12 cellular contexts compared by ENCODE assay signal in the genomic region with DNA sequence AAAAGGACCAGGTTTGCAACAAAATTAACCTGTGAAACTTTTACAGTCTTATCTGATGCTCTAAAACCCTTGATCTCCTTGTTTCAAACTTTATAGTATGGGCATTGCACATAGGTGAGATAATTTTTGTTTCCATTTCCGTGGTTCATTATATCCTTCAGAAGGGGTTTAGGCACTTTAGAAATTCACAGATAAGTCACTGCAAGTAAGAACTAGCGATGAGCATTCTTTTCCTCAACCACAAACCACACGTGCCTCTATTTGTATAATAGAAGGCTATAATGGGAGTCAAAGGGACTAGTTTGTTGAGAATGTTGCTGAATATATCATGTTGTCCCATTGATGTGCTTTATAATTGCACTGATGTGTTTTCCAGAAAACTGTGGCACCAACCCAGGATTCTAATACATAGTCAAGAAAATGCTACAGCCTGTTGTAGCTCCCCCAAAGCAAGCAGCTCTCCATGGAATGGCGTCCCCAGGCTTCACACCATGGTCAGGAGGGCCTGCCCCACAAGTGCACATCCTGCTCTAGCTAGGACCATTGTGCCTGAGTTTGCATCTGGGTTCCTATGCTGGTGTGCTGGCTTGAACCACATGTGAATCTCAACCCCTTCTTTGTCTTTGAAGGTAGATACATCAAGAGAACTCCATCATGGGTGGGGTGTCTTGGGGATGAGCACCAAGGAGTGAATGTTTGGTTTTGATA. TPM values are rescaled to one million over a fixed set of nuclear protein-coding genes. Genes with fewer than 3 reads are reported as not detected.
DNase-seq lines count a peak whose midpoint lies in the region; ATAC-seq, FAIRE-seq and TF ChIP-seq lines count a peak whose summit lies in the region.
"Had no signal": no experiment of that assay in that cellular context is flagged by ENCODE, and none has a peak within 500 bp of the region (broad histone marks: within the 10 kb centered on the region; RNA-seq: fewer than 3 reads in every experiment).

No MANE protein-coding gene starts in this region.

- no peaks in the 10 kb centered on the region for H3K9me1 ChIP-seq in keratinocyte (ENCODE audit: control insufficient read depth, extremely low read depth, insufficient read depth, low read length)

- H3K4me1 Mint-ChIP-seq in activated naive CD8-positive, alpha-beta T cell treated with anti-CD3 and anti-CD28 coated beads for 36 hours: peaks cover 23% of the 10 kb centered on the region

- H3K9me3 ChIP-seq in keratinocyte (ENCODE audit: control insufficient read depth, low read depth, low read length): no peaks in the 10 kb centered on the region
- H3K9me3 ChIP-seq in A673 (ENCODE audit: low read depth, low read length, poor library complexity, severe bottlenecking): no peaks in the 10 kb centered on the region
- H3K9me3 ChIP-seq: BLaER1 treated with 17β-estradiol and CSF1 and Interleukin-3, amounts not matched to agents 10 nM and 100 nM; gastroesophageal sphincter had no signal

- H2AFZ ChIP-seq in keratinocyte (ENCODE audit: control insufficient read depth, low read length): no peak overlapping the region

- BruUV-seq in A673 (replicated peaks; lab: Mats Ljungman, UMichigan): no TSS peak

- FAIRE-seq in keratinocyte (lab: Jason Lieb, UNC): peak; percentile 81
- FAIRE-seq: GM12892, kidney had no signal

- H4K20me1 ChIP-seq in keratinocyte (ENCODE audit: control insufficient read depth, extremely low read depth, insufficient read depth, low read length): no peaks in the 10 kb centered on the region
- H4K20me1 ChIP-seq: BLaER1 treated with 17β-estradiol and CSF1 and Interleukin-3, amounts not matched to agents 10 nM and 100 nM had no signal

- CTCF ChIA-PET in A673 (lab: Charles Lee): no interaction called here

- H3K4me3 ChIP-seq in keratinocyte (ENCODE audit: control insufficient read depth in 2 of 3, extremely low read depth in 1 of 3, insufficient read depth in 2 of 3, low read depth in 1 of 3, low read length in 3 of 3) (no peak overlapping the region), A673 (ENCODE audit: low read depth, low read length, poor library complexity, severe bottlenecking) (no peak overlapping the region)
- H3K4me3 ChIP-seq: BLaER1 treated with 17β-estradiol and CSF1 and Interleukin-3, amounts not matched to agents 10 nM and 100 nM; gastroesophageal sphincter had no signal

- H3K27me3 Mint-ChIP-seq in activated naive CD8-positive, alpha-beta T cell treated with anti-CD3 and anti-CD28 coated beads for 36 hours: peaks cover 4% of the 10 kb centered on the region

- TF ChIP-seq CTCF in keratinocyte (optimal IDR thresholded peaks at IDR 0.05 in 1 of 3, IDR thresholded peaks at IDR 0.05 in 1 of 3, conservative IDR thresholded peaks at IDR 0.05 in 1 of 3; ENCODE audit: extremely low read depth in 1 of 3, insufficient read depth in 2 of 3, low read length in 3 of 3): no peak
- TF ChIP-seq CTCF in A673 (conservative IDR thresholded peaks at IDR 0.05; ENCODE audit: low read depth, low read length): no peak
- no peak for TF ChIP-seq CTCF in GM13976 (IDR thresholded peaks at IDR 0.05; ENCODE audit: borderline replicate concordance, control extremely low read depth, extremely low read depth, insufficient read depth, missing control alignments)

- peak overlapping the region; percentile 48 for H3K27ac Mint-ChIP-seq in activated naive CD8-positive, alpha-beta T cell treated with anti-CD3 and anti-CD28 coated beads for 36 hours

- POLR2A ChIA-PET in A673 (lab: Charles Lee; ENCODE audit: low non-redundant PET): no interaction called here

- H3K4me3 Mint-ChIP-seq in activated naive CD8-positive, alpha-beta T cell treated with anti-CD3 and anti-CD28 coated beads for 36 hours: no peak overlapping the region

- peak overlapping the region; percentile 4 for H3K4me2 ChIP-seq in keratinocyte (ENCODE audit: control insufficient read depth, extremely low read depth, insufficient read depth, low read depth, low read length)
- H3K4me2 ChIP-seq: BLaER1 treated with 17β-estradiol and CSF1 and Interleukin-3, amounts not matched to agents 10 nM and 100 nM had no signal

- H3K4me1 ChIP-seq in keratinocyte (ENCODE audit: control insufficient read depth, extremely low read depth, insufficient read depth, low read length) (peaks cover 12% of the 10 kb centered on the region), A673 (ENCODE audit: insufficient read depth, low read length, poor library complexity, severe bottlenecking) (peaks cover 23% of the 10 kb centered on the region)

- no peak for ATAC-seq in GM19455 (IDR thresholded peaks at IDR 0.05; ENCODE audit: unreplicated experiment)
- ATAC-seq: gastroesophageal sphincter had no signal

- H3K36me3 Mint-ChIP-seq in activated naive CD8-positive, alpha-beta T cell treated with anti-CD3 and anti-CD28 coated beads for 36 hours: peaks cover 8% of the 10 kb centered on the region

- H3K36me3 ChIP-seq in keratinocyte (ENCODE audit: control insufficient read depth in 2 of 2, extremely low read depth in 1 of 2, insufficient read depth in 2 of 2, low read length in 2 of 2): no peaks in the 10 kb centered on the region
- no peaks in the 10 kb centered on the region for H3K36me3 ChIP-seq in A673 (ENCODE audit: insufficient read depth, low read length, poor library complexity, severe bottlenecking)
- H3K36me3 ChIP-seq: BLaER1 treated with 17β-estradiol and CSF1 and Interleukin-3, amounts not matched to agents 10 nM and 100 nM had no signal

- dilution Hi-C loops in keratinocyte (cut with MboI; ENCODE audit: extremely low pct_ligation_motif_present, low sequenced_read_pairs): no loop called here

- H3K9ac ChIP-seq in keratinocyte (ENCODE audit: control insufficient read depth, extremely low read depth, insufficient read depth, low read length): no peak overlapping the region
- H3K9ac ChIP-seq: BLaER1 treated with 17β-estradiol and CSF1 and Interleukin-3, amounts not matched to agents 10 nM and 100 nM had no signal

- H3K27ac ChIP-seq in keratinocyte (ENCODE audit: control insufficient read depth, insufficient read depth, low read length) (no peak overlapping the region), A673 (ENCODE audit: low read depth, low read length, poor library complexity, severe bottlenecking) (no peak overlapping the region)
- H3K27ac ChIP-seq: BLaER1 treated with 17β-estradiol and CSF1 and Interleukin-3, amounts not matched to agents 10 nM and 100 nM; gastroesophageal sphincter had no signal

- intact Hi-C loops in A673 (cut with micrococcal nuclease; ENCODE audit: unreplicated experiment): no loop called here

- H3K27me3 ChIP-seq in keratinocyte (ENCODE audit: control insufficient read depth, extremely low read depth, insufficient read depth, low read length) (no peaks in the 10 kb centered on the region), A673 (replicated peaks; ENCODE audit: insufficient read depth, low read depth, low read length, poor library complexity) (no peaks in the 10 kb centered on the region)
- H3K27me3 ChIP-seq: BLaER1 treated with 17β-estradiol and CSF1 and Interleukin-3, amounts not matched to agents 10 nM and 100 nM; gastroesophageal sphincter had no signal

- no peaks in the 10 kb centered on the region for H3K79me2 ChIP-seq in keratinocyte (ENCODE audit: control insufficient read depth, insufficient read depth, low read length)

- peak; percentile 27 for DNase-seq in AG08395 (ENCODE audit: low spot score)
- peak; percentile 37 for DNase-seq in H4 (ENCODE audit: low spot score)
- DNase-seq in activated naive CD8-positive, alpha-beta T cell treated with anti-CD3 and anti-CD28 coated beads for 36 hours: peak; percentile 36
- no peak for DNase-seq in keratinocyte (ENCODE audit: low read depth, low spot score)
- DNase-seq in A673 (ENCODE audit: low spot score): no peak
- DNase-seq in hypothalamus (lab: John Stamatoyannopoulos, UW): no peak
- no peak for DNase-seq in GM13976 (ENCODE audit: low spot score)
- DNase-seq: kidney had no signal

- peaks cover 4% of the 10 kb centered on the region for H3K9me3 Mint-ChIP-seq in activated naive CD8-positive, alpha-beta T cell treated with anti-CD3 and anti-CD28 coated beads for 36 hours

- in situ Hi-C loops in GM13976 (cut with MboI; ENCODE audit: low sequenced_read_pairs, unreplicated experiment): no loop called here

RNA-seq across cellular contexts. Expression of a gene that starts 14.0 kb away (rescaled TPM):
- 2.2 and 4.4 TPM in 2 replicates for total RNA-seq in H4 (2014; rRNA removed; shearing (Covaris generic))
- total RNA-seq in activated naive CD8-positive, alpha-beta T cell treated with anti-CD3 and anti-CD28 coated beads for 36 hours: 1 to 10 TPM; 3.7 to 4.4 TPM
- 2.3 to 4.8 TPM (median 3.3 TPM) in 3 replicates for polyA plus RNA-seq in keratinocyte
- 4.8 TPM for polyA plus RNA-seq in keratinocyte (2011; ENCODE audit: low read depth)
- 2.9 and 4.4 TPM in 2 replicates for polyA plus RNA-seq in keratinocyte (2011; cell fraction: cytosol; rRNA removed)
- polyA plus RNA-seq in keratinocyte (2011; cell fraction: nucleus; rRNA removed): 4.7 and 5.2 TPM in 2 replicates
- polyA plus RNA-seq in keratinocyte (2012; ENCODE audit: low replicate concordance): 3.2 and 4.9 TPM in 2 replicates
- 3.4 to 8.8 TPM (median 4.7 TPM) in 3 replicates for polyA minus RNA-seq in keratinocyte
- 2.7 TPM for polyA minus RNA-seq in keratinocyte (2011; cell fraction: cytosol; rRNA and poly(A)+ RNA removed)
- polyA minus RNA-seq in keratinocyte (2011; cell fraction: nucleus; rRNA and poly(A)+ RNA removed): 5.3 and 12.3 TPM in 2 replicates
- 29.9 and 32.8 TPM in 2 replicates for total RNA-seq in A673 (2021)

Comparison
In these comparisons a context has a peak if more than half of its experiments do, and no peak if none do; other contexts are left out.
1. DNase-seq: peak in AG08395 (single experiment), H4 (single experiment) and activated naive CD8-positive, alpha-beta T cell treated with anti-CD3 and anti-CD28 coated beads for 36 hours (single experiment); none in keratinocyte (single experiment), A673 (single experiment), hypothalamus (0 of 51) and GM13976 (single experiment).